Comparison of ENCODE assay signal across 8 cellular contexts in the genomic region with DNA sequence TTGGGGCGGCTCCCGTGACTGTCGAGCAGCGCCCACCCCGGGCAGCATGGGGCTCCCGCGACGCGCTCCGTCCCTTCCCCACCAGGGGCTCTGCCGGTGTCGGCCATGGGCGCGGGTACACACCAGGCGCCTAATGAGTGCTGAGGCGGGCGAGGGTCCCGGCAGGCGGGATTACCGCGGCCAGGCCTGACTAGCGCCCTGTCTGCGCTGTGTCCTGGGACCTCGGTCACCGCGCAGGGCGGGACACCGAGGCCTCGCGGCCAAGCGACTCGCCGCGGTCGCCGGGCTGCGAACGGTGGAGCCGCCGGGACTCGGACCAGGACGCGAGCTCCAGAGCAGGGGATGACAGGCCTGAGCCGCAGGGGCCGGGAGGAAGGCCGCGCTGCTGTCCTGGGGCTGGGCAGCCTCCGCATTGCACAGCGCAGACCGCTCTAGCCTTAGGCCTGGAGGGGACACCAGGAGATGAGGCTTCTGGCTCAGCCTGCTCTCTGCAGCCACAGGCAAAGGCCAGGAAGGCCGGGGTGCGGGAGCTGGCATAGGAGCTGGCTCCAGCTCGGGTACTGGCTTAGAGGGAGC. TPM values are rescaled to one million over a fixed set of nuclear protein-coding genes. Genes with fewer than 3 reads are reported as not detected.
DNase-seq lines count a peak whose midpoint lies in the region; ATAC-seq, FAIRE-seq and TF ChIP-seq lines count a peak whose summit lies in the region.

No MANE protein-coding gene starts in this region.

- no peak for TF ChIP-seq CTCF in astrocyte (IDR thresholded peaks at IDR 0.05; ENCODE audit: insufficient read depth, low read depth, low read length)

- FAIRE-seq in astrocyte (lab: Jason Lieb, UNC), result no peak

- no peaks in the 10 kb centered on the region for H3K27me3 Mint-ChIP-seq in astrocyte (ENCODE audit: low read depth, unreplicated experiment)

- DNase-seq in COLO829 (ENCODE audit: low spot score) (peak; percentile 28), astrocyte (ENCODE audit: low read depth) (no peak), GM19238 (ENCODE audit: insufficient read length, low spot score) (no peak)

- H3K4me3 Mint-ChIP-seq in astrocyte (ENCODE audit: unreplicated experiment), result peak overlapping the region; percentile 70

- peaks cover 15% of the 10 kb centered on the region for H3K4me1 Mint-ChIP-seq in astrocyte (ENCODE audit: low read depth, unreplicated experiment)

- H3K27me3 ChIP-seq in HUES48 (ENCODE audit: control insufficient read depth, insufficient read depth, low read length), result peaks cover 8% of the 10 kb centered on the region
- H3K27me3 ChIP-seq in astrocyte (ENCODE audit: insufficient read depth, low read length), result no peaks in the 10 kb centered on the region

- H3K36me3 Mint-ChIP-seq in astrocyte (ENCODE audit: low read depth, unreplicated experiment), result peaks cover 5% of the 10 kb centered on the region

- H3K4me1 ChIP-seq in HUES48 (ENCODE audit: control insufficient read depth, insufficient read depth, low read length) (peaks cover 12% of the 10 kb centered on the region), astrocyte (ENCODE audit: insufficient read depth, low read length) (peaks cover 25% of the 10 kb centered on the region)

- peak overlapping the region; percentile 92 for H2AFZ ChIP-seq in astrocyte (ENCODE audit: low read depth, low read length)

- H3K36me3 ChIP-seq in HUES48 (ENCODE audit: control insufficient read depth, insufficient read depth, low read length) (peaks cover 32% of the 10 kb centered on the region), astrocyte (ENCODE audit: insufficient read depth, low read length) (peaks cover 22% of the 10 kb centered on the region)

- H3K4me3 ChIP-seq in HUES48 (ENCODE audit: low read depth, low read length) (peak overlapping the region; percentile 81), astrocyte (ENCODE audit: insufficient read depth, low read depth, low read length) (peak overlapping the region; percentile 91), iPS-18c (ENCODE audit: insufficient read depth, low read depth, low read length) (peak overlapping the region; percentile 97), skin epidermis (peak overlapping the region; percentile 55 to 97 (median 83))

- ATAC-seq in GM19463 (IDR thresholded peaks at IDR 0.05; ENCODE audit: unreplicated experiment) (peak; percentile 9), HG03457 (IDR thresholded peaks at IDR 0.05; ENCODE audit: unreplicated experiment) (no peak)

- no peaks in the 10 kb centered on the region for H3K9me3 ChIP-seq in HUES48 (ENCODE audit: control insufficient read depth, insufficient read depth, low read length)
- no peaks in the 10 kb centered on the region for H3K9me3 ChIP-seq in astrocyte (ENCODE audit: insufficient read depth, low read depth, low read length)
- H3K9me3 ChIP-seq in iPS-18c (ENCODE audit: control insufficient read depth, insufficient read depth, low read length), result no peaks in the 10 kb centered on the region

- peak overlapping the region; percentile 97 for H3K4me2 ChIP-seq in astrocyte (ENCODE audit: low read length)

- no peaks in the 10 kb centered on the region for H3K9me3 Mint-ChIP-seq in astrocyte (ENCODE audit: unreplicated experiment)

- H4K20me1 ChIP-seq in astrocyte (ENCODE audit: insufficient read depth, low read length), result peaks cover 60% of the 10 kb centered on the region

- H3K27ac ChIP-seq in HUES48 (ENCODE audit: low read depth, low read length), result no peak overlapping the region
- H3K27ac ChIP-seq in astrocyte (ENCODE audit: low read depth, low read length), result no peak overlapping the region
- H3K27ac ChIP-seq in skin epidermis, result peak overlapping the region in 20 of 21 experiments; percentile 30 to 95 (median 86)

- H3K79me2 ChIP-seq in astrocyte (ENCODE audit: insufficient read depth, low read length), result peaks cover 76% of the 10 kb centered on the region

- H3K27ac Mint-ChIP-seq in astrocyte (ENCODE audit: unreplicated experiment), result no peak overlapping the region

- H3K9ac ChIP-seq in HUES48 (ENCODE audit: low read depth, low read length), result peak overlapping the region; percentile 69; the same call in 1 of the 2 replicates
- peak overlapping the region; percentile 90 for H3K9ac ChIP-seq in astrocyte (ENCODE audit: low read length)

RNA-seq across cellular contexts. Expression of a gene that starts 14.1 kb away (rescaled TPM):
- total RNA-seq in astrocyte, result not detected in 2 replicates

RNA-seq across cellular contexts. Expression of a gene that starts 16.3 kb away (rescaled TPM):
- 22.4 and 23.2 TPM in 2 replicates for total RNA-seq in astrocyte

RNA-seq across cellular contexts. Expression of a gene that starts 19.7 kb away (rescaled TPM):
- not detected in 2 replicates for total RNA-seq in astrocyte

RNA-seq across cellular contexts. Expression of a gene that starts 29.4 kb away (rescaled TPM):
- not detected in 2 replicates for total RNA-seq in astrocyte

RNA-seq across cellular contexts. Expression of a gene that starts 35.7 kb away (rescaled TPM):
- not detected in 2 replicates for total RNA-seq in astrocyte

Comparison
In these comparisons a context has a peak if more than half of its experiments do, and no peak if none do; other contexts are left out.
1. H3K27ac ChIP-seq: peak in skin epidermis (20 of 21); none in HUES48 (single experiment) and astrocyte (single experiment).
2. Peak in every context shown above with its lines, with median percentiles within 50 percentile points of each other: H3K4me3 ChIP-seq.